In the genomic region with DNA sequence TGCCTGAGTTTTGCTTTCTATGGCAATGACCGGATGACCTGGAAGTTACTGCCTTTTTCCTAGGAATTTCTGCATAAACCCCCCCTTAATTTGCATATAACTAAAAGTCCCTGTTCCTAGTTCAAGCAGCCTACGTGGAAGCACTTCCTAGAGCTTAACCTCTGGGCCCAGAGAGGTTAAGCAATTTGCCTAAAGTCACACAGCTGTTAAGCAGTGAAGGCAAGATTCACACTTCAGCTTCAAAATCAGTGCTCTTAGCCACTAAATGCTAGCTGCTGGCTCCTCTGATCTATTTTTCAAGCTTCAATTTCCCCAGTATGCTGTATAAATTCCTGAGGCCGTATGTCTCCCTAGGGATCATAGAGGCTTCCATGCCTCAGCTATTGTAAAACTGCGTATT, we compare ENCODE assay signal across 27 cellular contexts. TPM values are rescaled to one million over a fixed set of nuclear protein-coding genes. Genes with fewer than 3 reads are reported as not detected.
DNase-seq lines count a peak whose midpoint lies in the region; ATAC-seq, FAIRE-seq and TF ChIP-seq lines count a peak whose summit lies in the region.
"Had no signal": no experiment of that assay in that cellular context is flagged by ENCODE, and none has a peak within 500 bp of the region (broad histone marks: within the 10 kb centered on the region; RNA-seq: fewer than 3 reads in every experiment).

No MANE protein-coding gene starts in this region.

- H3K9me1 ChIP-seq in K562 (ENCODE audit: control insufficient read depth, insufficient read depth, low read length) = no peaks in the 10 kb centered on the region

- H3K79me2 ChIP-seq in K562 (ENCODE audit: control insufficient read depth, insufficient read depth, low read length) = no peaks in the 10 kb centered on the region

- CTCF ChIA-PET in K562 (lab: Yijun Ruan, JAX; ENCODE audit: low intra/inter-chr PET ratio) = no interaction called here

- no peaks in the 10 kb centered on the region for H3K4me1 ChIP-seq in K562 (replicated peaks in 1 of 2; ENCODE audit: control insufficient read depth in 2 of 2, insufficient read depth in 2 of 2, low read length in 2 of 2)
- H3K4me1 ChIP-seq: SJCRH30 had no signal

- H3K27ac ChIP-seq in K562 (ENCODE audit: extremely low read depth, low read depth, low read length) = no peak overlapping the region
- H3K27ac ChIP-seq: BLaER1 treated with 17β-estradiol and CSF1 and Interleukin-3, amounts not matched to agents 10 nM and 100 nM; PC-9; SJCRH30 had no signal

- POLR2A ChIA-PET in K562 (lab: Yijun Ruan, JAX) = no interaction called here

- 0 out of 2 replicates have a peak, but pooled peaks cover 2% of the 10 kb centered on the region for H3K9me3 ChIP-seq in K562 (replicated peaks; ENCODE audit: control insufficient read depth, insufficient read depth, low read depth, low read length)
- H3K9me3 ChIP-seq: MG63, SJCRH30 had no signal

- 3% methylated on average over 4 of the region's 4 CpGs for WGBS in K562 (ENCODE audit: insufficient coverage, low coverage, missing lambda C conversion rate)

- ATAC-seq in K562 (no peak), left ventricle myocardium superior (no peak)
- ATAC-seq: Right ventricle myocardium inferior, SK-N-SH treated with all-trans-retinoic acid at 6 μM for 48 hours had no signal

- no peak overlapping the region for H3K4me2 ChIP-seq in K562 (ENCODE audit: insufficient read depth, low read length)
- H3K4me2 ChIP-seq: BLaER1 treated with 17β-estradiol and CSF1 and Interleukin-3, amounts not matched to agents 10 nM and 100 nM; PC-9 had no signal

- in situ Hi-C loops in K562 (cut with MboI) = no loop called here

- TF ChIP-seq EP300 in K562 (IDR thresholded peaks at IDR 0.05; ENCODE audit: low read length) = no peak

- TF ChIP-seq RAD21 in K562 (CRISPR knock-in tag; conservative IDR thresholded peaks at IDR 0.05 in 1 of 2, IDR thresholded peaks at IDR 0.05 in 1 of 2) = no peak

- BruUV-seq in K562 (replicated peaks; lab: Mats Ljungman, UMichigan) = no TSS peak

- TF ChIP-seq POLR2A in K562 (conservative IDR thresholded peaks at IDR 0.05) = no peak

- no peaks in the 10 kb centered on the region for H3K36me3 ChIP-seq in K562 (ENCODE audit: control insufficient read depth, insufficient read depth, low read length)
- H3K36me3 ChIP-seq: MG63, SJCRH30 had no signal

- H3K4me3 ChIP-seq in K562 (no peak overlapping the region), fibroblast of mammary gland (ENCODE audit: control insufficient read depth, low read depth, low read length) (no peak overlapping the region)
- H3K4me3 ChIP-seq: BLaER1 treated with 17β-estradiol and CSF1 and Interleukin-3, amounts not matched to agents 10 nM and 100 nM; MG63; PC-9; SJCRH30 had no signal

- TF ChIP-seq CTCF in K562 (IDR thresholded peaks at IDR 0.05 in 2 of 3, conservative IDR thresholded peaks at IDR 0.05 in 1 of 3; ENCODE audit: insufficient read depth in 2 of 3, low read depth in 1 of 3, low read length in 3 of 3) = no peak
- no peak for TF ChIP-seq CTCF in fibroblast of mammary gland (conservative IDR thresholded peaks at IDR 0.05; ENCODE audit: control insufficient read depth, insufficient read depth, low read depth, low read length)

- intact Hi-C loops in K562 (cut with micrococcal nuclease) = no loop called here
- intact Hi-C loops in left ventricle myocardium superior (cut with micrococcal nuclease) = no loop called here

- no peak overlapping the region for H3K9ac ChIP-seq in K562 (ENCODE audit: insufficient read depth in 1 of 2, low read depth in 2 of 2, low read length in 2 of 2)
- H3K9ac ChIP-seq: BLaER1 treated with 17β-estradiol and CSF1 and Interleukin-3, amounts not matched to agents 10 nM and 100 nM had no signal

- no peak overlapping the region for H2AFZ ChIP-seq in K562 (ENCODE audit: low read depth, low read length)
- H2AFZ ChIP-seq: PC-9 had no signal

- H4K20me1 ChIP-seq in K562 (replicated peaks; ENCODE audit: control insufficient read depth, insufficient read depth, low read length) = no peaks in the 10 kb centered on the region
- H4K20me1 ChIP-seq: BLaER1 treated with 17β-estradiol and CSF1 and Interleukin-3, amounts not matched to agents 10 nM and 100 nM had no signal

- DNase-seq in GM04503 (ENCODE audit: low read depth) (peak; percentile 9), K562 (ENCODE audit: extremely low read depth in 1 of 4, low spot score in 3 of 4) (no peak), fibroblast of mammary gland (ENCODE audit: low read depth) (peak; percentile 8), stromal cell of bone marrow (ENCODE audit: low read depth) (peak; percentile 20), left ventricle myocardium superior (no peak), NCI-H446 treated with DMSO at 0.1 percent for 48 hours (lab: John Stamatoyannopoulos, UW) (no peak), NCI-H1930 (lab: John Stamatoyannopoulos, UW) (no peak)
- DNase-seq: AML-193; CD4-positive, alpha-beta T cell; GOT3; HCEC 1CT; KBM-7; MG63; NCI-H1105 treated with DMSO at 0.1 percent for 48 hours; NCI-H146; NCI-H2029; NCI-H526 treated with DMSO at 0.1 percent for 48 hours; PC-9; SJCRH30 had no signal

- FAIRE-seq in K562 (lab: Jason Lieb, UNC) = no peak
- FAIRE-seq: A204.1, D721Med had no signal

- H3K27me3 ChIP-seq in K562 (ENCODE audit: control insufficient read depth in 2 of 2, insufficient read depth in 2 of 2, low read length in 2 of 2) = no peaks in the 10 kb centered on the region
- H3K27me3 ChIP-seq: BLaER1 treated with 17β-estradiol and CSF1 and Interleukin-3, amounts not matched to agents 10 nM and 100 nM; MG63; SJCRH30 had no signal

TF ChIP-seq in K562, 482 proteins besides CTCF, POLR2A, EP300 and RAD21:
- TF ChIP-seq CBFA2T3 (IDR thresholded peaks at IDR 0.05) (no peak), ZFP36 (IDR thresholded peaks at IDR 0.05; ENCODE audit: low read depth, low read length, partially characterized antibody) (peak; percentile 73), RBM25 (IDR thresholded peaks at IDR 0.05; ENCODE audit: low read depth, low read length, severe bottlenecking) (peak; percentile 69), ZNF165 (CRISPR knock-in tag; IDR thresholded peaks at IDR 0.05; ENCODE audit: borderline replicate concordance) (no peak)

RNA-seq across cellular contexts. Expression of a gene that starts 53.0 kb away (rescaled TPM):
- total RNA-seq in K562 (2011; cell fraction: chromatin; rRNA removed; ENCODE audit: low replicate concordance) = not detected in 2 replicates
- total RNA-seq in K562 (2011; cell fraction: nucleolus; rRNA removed) = not detected in 2 replicates
- total RNA-seq in K562 (2011; cell fraction: nucleoplasm; rRNA removed) = not detected in 2 replicates
- total RNA-seq in K562 (2014; rRNA removed) (not detected in 2 replicates), K562 (2014; rRNA removed; fragmentation: Illumina TruSeq; extraction: Trizol) (not detected in 2 replicates), K562 (2015; rRNA removed; fragmentation: Illumina TruSeq; extraction: Trizol) (not detected in 2 replicates), K562 (2021) (not detected in 2 replicates), left ventricle myocardium superior (3.5 TPM)
- polyA plus RNA-seq in K562 (2011; rRNA removed) (not detected in 2 replicates), K562 (2014; fragmentation: Illumina TruSeq; extraction: Trizol) (not detected in 2 replicates), K562 (2014; fragmentation: Nextera tagmentation; extraction: Ambion mirVana) (not detected), K562 (2014; rRNA removed) (not detected in 2 replicates)
- not detected in 2 replicates for polyA plus RNA-seq in K562 (2011; cell fraction: cytosol; rRNA removed)
- polyA plus RNA-seq in K562 (2011; cell fraction: nucleus; rRNA removed) = not detected in 2 replicates
- polyA plus RNA-seq in K562 (2012) = 0.07 TPM in 1 of 2 replicates, not detected in the other
- not detected in 2 replicates for polyA minus RNA-seq in K562 (2011; rRNA and poly(A)+ RNA removed)
- polyA minus RNA-seq in K562 (2011; cell fraction: cytosol; rRNA and poly(A)+ RNA removed) = not detected in 2 replicates
- polyA minus RNA-seq in K562 (2011; cell fraction: nucleus; rRNA and poly(A)+ RNA removed) = not detected in 2 replicates
- total RNA-seq: CD4-positive, alpha-beta T cell; HT1080; NCI-H460; PC-9; SJCRH30 had no signal
- polyA plus RNA-seq: AG04450 had no signal

Comparison
In these comparisons a context has a peak if more than half of its experiments do, and no peak if none do; other contexts are left out.
1. DNase-seq: peak in GM04503 (single experiment), fibroblast of mammary gland (single experiment) and stromal cell of bone marrow (single experiment); none in K562 (0 of 4), left ventricle myocardium superior (single experiment), NCI-H446 treated with DMSO at 0.1 percent for 48 hours (single experiment) and NCI-H1930 (0 of 2).